ENCODE assay signal across 27 cellular contexts in genomic region chr2:117646872-117647271, GRCh38.
"Had no signal": no experiment of that assay in that cellular context is flagged by ENCODE, and none has a peak within 500 bp of the region (broad histone marks: within the 10 kb centered on the region; RNA-seq: fewer than 3 reads in every experiment).

No MANE protein-coding gene starts in this region.

- H3K4me3 ChIP-seq: stomach, suprapubic skin, testis, thoracic aorta, thyroid gland, tibial artery, tibial nerve, transverse colon, upper lobe of left lung, upper lobe of right lung, uterus, vagina had no signal

- ATAC-seq: stimulated activated effector memory CD8-positive, alpha-beta T cell treated with anti-CD3 and anti-CD28 coated beads, Interleukin-12 subunit alpha, Interleukin-12 subunit beta, amount 100 ng/mL, for 72 hours; stimulated activated memory B cell treated with anti-CD40 and anti-IgM and Interleukin-4, amounts not matched to agents 10 μg/mL and 1 μg/mL and 100 μg/mL, for 72 hours; stimulated activated naive B cell treated with anti-CD40 and anti-IgM and Interleukin-4, amounts not matched to agents 10 μg/mL and 1 μg/mL and 100 μg/mL, for 72 hours; stimulated activated naive CD8-positive, alpha-beta T cell treated with anti-CD3 and anti-CD28 coated beads, Interleukin-15, amount 100 ng/mL, for 72 hours; stimulated activated naive CD8-positive, alpha-beta T cell treated with anti-CD3 and anti-CD28 coated beads, Interleukin-15, Interleukin-2, amounts not matched to agents 100 U/mL and 50 U/mL, for 24 hours; upper lobe of right lung had no signal

- H3K4me1 ChIP-seq: stomach, suprapubic skin, testis, thyroid gland, tibial artery, tibial nerve, transverse colon, upper lobe of left lung, upper lobe of right lung, uterus, vagina had no signal

- H3K27me3 ChIP-seq: stomach, suprapubic skin, testis, thyroid gland, tibial artery, tibial nerve, transverse colon, upper lobe of left lung, upper lobe of right lung, uterus, vagina had no signal

- DNase-seq: stimulated activated CD4-positive, alpha-beta T cell treated with anti-CD3 and anti-CD28 coated beads, Interleukin-2, amount 100 ng/mL, for 48 hours; stimulated activated CD4-positive, alpha-beta T cell treated with anti-CD3 and anti-CD28 coated beads, Interleukin-4, amount 100 ng/mL, for 1 hour; stimulated activated CD4-positive, alpha-beta T cell treated with anti-CD3 and anti-CD28 coated beads, Interleukin-4, amount 100 ng/mL, for 24 hours; stimulated activated CD4-positive, alpha-beta T cell treated with anti-CD3 and anti-CD28 coated beads, Interleukin-4, amount 100 ng/mL, for 4 hours; stimulated activated CD8-positive, alpha-beta memory T cell treated with anti-CD3 and anti-CD28 coated beads, Interleukin-4, amount 100 ng/mL, for 48 hours; stimulated activated naive B cell treated with anti-CD40 and anti-IgM and Interleukin-4, amounts not matched to agents 10 μg/mL and 1 μg/mL and 100 μg/mL, for 72 hours; stimulated activated naive CD4-positive, alpha-beta T cell; stimulated activated naive CD4-positive, alpha-beta T cell treated with Interleukin-2 at 50 U/mL for 16 hours; stimulated activated naive CD8-positive, alpha-beta T cell treated with anti-CD3 and anti-CD28 coated beads, Interleukin-15, amount 100 ng/mL, for 72 hours; stimulated activated naive CD8-positive, alpha-beta T cell treated with anti-CD3 and anti-CD28 coated beads, Interleukin-15, Interleukin-2, amounts not matched to agents 100 U/mL and 50 U/mL, for 24 hours; stomach; substantia nigra; testis; thyroid gland; tibial artery; transverse colon; trophoblast cell; upper lobe of left lung; upper lobe of right lung; uterus had no signal

- FAIRE-seq: urothelium cell line had no signal

- H3K27ac ChIP-seq: stomach, suprapubic skin, testis, thoracic aorta, thyroid gland, tibial artery, tibial nerve, transverse colon, upper lobe of left lung, upper lobe of right lung, uterus, vagina had no signal

- H3K9me3 ChIP-seq: stomach, suprapubic skin, testis, thoracic aorta, thyroid gland, tibial artery, tibial nerve, transverse colon, upper lobe of left lung, upper lobe of right lung, uterus, vagina had no signal

- H3K36me3 ChIP-seq: stomach, suprapubic skin, thoracic aorta, thyroid gland, tibial artery, tibial nerve, transverse colon, upper lobe of left lung, upper lobe of right lung, uterus, vagina had no signal
